ENCODE assay signal across 14 cellular contexts in the genomic region with DNA sequence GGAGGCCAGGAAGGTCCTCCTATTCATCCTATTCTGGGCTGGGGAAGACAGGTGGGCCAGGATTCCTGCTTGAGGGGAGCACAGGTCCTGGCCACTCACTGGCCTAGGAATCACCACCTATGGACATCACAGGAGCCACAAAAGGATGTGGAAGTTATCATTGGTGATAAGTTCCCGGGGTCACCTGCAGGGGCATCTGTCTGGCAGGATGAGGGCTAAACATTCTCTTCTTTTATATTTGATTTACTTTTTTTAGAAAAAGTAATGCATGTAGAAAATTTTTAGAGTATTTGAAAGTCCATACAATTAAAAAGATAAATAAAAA. TPM values are rescaled to one million over a fixed set of nuclear protein-coding genes. Genes with fewer than 3 reads are reported as not detected.
DNase-seq lines count a peak whose midpoint lies in the region; ATAC-seq and TF ChIP-seq lines count a peak whose summit lies in the region.
"Had no signal": no experiment of that assay in that cellular context is flagged by ENCODE, and none has a peak within 500 bp of the region (broad histone marks: within the 10 kb centered on the region; RNA-seq: fewer than 3 reads in every experiment).

No MANE protein-coding gene starts in this region.

- H3K27me3 ChIP-seq in endodermal cell (ENCODE audit: control insufficient read depth, insufficient read depth, low read length, poor library complexity, severe bottlenecking) (no peaks in the 10 kb centered on the region), stomach (no peaks in the 10 kb centered on the region)
- H3K27me3 ChIP-seq: breast epithelium had no signal

- H3K9me3 ChIP-seq in endodermal cell (ENCODE audit: control insufficient read depth, low read length), result no peaks in the 10 kb centered on the region
- H3K9me3 ChIP-seq in stomach, result no peaks in the 10 kb centered on the region
- H3K9me3 ChIP-seq: breast epithelium, psoas muscle had no signal

- no peaks in the 10 kb centered on the region for H3K9me3 Mint-ChIP-seq in endodermal cell
- H3K9me3 Mint-ChIP-seq in activated T-cell treated with anti-CD3 and anti-CD28 coated beads, Interleukin-2, amount 50 U/mL, for 4 hours, result no peaks in the 10 kb centered on the region
- H3K9me3 Mint-ChIP-seq: activated T-helper 17 cell treated with anti-CD3 and anti-CD28 coated beads, Interleukin-2, amount 50 U/mL, for 72 hours had no signal

- no peak overlapping the region for H3K4me3 ChIP-seq in endodermal cell (ENCODE audit: low read length)
- H3K4me3 ChIP-seq in stomach, result no peak overlapping the region
- H3K4me3 ChIP-seq: breast epithelium, psoas muscle had no signal

- H3K4me1 ChIP-seq in endodermal cell (ENCODE audit: control insufficient read depth, insufficient read depth, low read length), result peaks cover 17% of the 10 kb centered on the region
- peaks cover 0 to 13% (median 6%) of the 10 kb centered on the region in 4 donors for H3K4me1 ChIP-seq in stomach
- H3K4me1 ChIP-seq: psoas muscle had no signal

- no peak overlapping the region for H3K27ac Mint-ChIP-seq in endodermal cell
- H3K27ac Mint-ChIP-seq: activated T-helper 17 cell treated with anti-CD3 and anti-CD28 coated beads, Interleukin-2, amount 50 U/mL, for 72 hours had no signal

- H3K36me3 ChIP-seq in endodermal cell (ENCODE audit: control insufficient read depth, insufficient read depth, low read length), result no peaks in the 10 kb centered on the region
- H3K36me3 ChIP-seq in stomach, result no peaks in the 10 kb centered on the region
- H3K36me3 ChIP-seq: breast epithelium had no signal

- H3K4me3 Mint-ChIP-seq in endodermal cell, result no peak overlapping the region
- H3K4me3 Mint-ChIP-seq in activated T-cell treated with anti-CD3 and anti-CD28 coated beads, Interleukin-2, amount 50 U/mL, for 4 hours, result no peak overlapping the region
- H3K4me3 Mint-ChIP-seq: activated T-helper 17 cell treated with anti-CD3 and anti-CD28 coated beads, Interleukin-2, amount 50 U/mL, for 72 hours had no signal

- intact Hi-C loops in stomach (cut with DNase I; ENCODE audit: low total_unique reads), result loop anchor here (10.0 kb wide), 1 partner anchor 61 kb away; no protein-coding TSS in a partner anchor

- ATAC-seq in GM18858 (IDR thresholded peaks at IDR 0.05; ENCODE audit: unreplicated experiment) (peak; percentile 24), GM21529 (IDR thresholded peaks at IDR 0.05; ENCODE audit: unreplicated experiment) (peak; percentile 17), HG03103 (IDR thresholded peaks at IDR 0.05; ENCODE audit: low read depth, unreplicated experiment) (peak; percentile 20)
- ATAC-seq in activated T-cell treated with anti-CD3 and anti-CD28 coated beads, Interleukin-2, amount 50 U/mL, for 4 hours, result no peak
- ATAC-seq: activated T-helper 17 cell treated with anti-CD3 and anti-CD28 coated beads, Interleukin-2, amount 50 U/mL, for 72 hours; psoas muscle had no signal

- TF ChIP-seq POLR2A in stomach (IDR thresholded peaks at IDR 0.05), result no peak

- no peaks in the 10 kb centered on the region for H3K27me3 Mint-ChIP-seq in endodermal cell (ENCODE audit: insufficient read depth)
- no peaks in the 10 kb centered on the region for H3K27me3 Mint-ChIP-seq in activated T-cell treated with anti-CD3 and anti-CD28 coated beads, Interleukin-2, amount 50 U/mL, for 4 hours (ENCODE audit: low read depth)
- H3K27me3 Mint-ChIP-seq: activated T-helper 17 cell treated with anti-CD3 and anti-CD28 coated beads, Interleukin-2, amount 50 U/mL, for 72 hours had no signal

- no peaks in the 10 kb centered on the region for H3K36me3 Mint-ChIP-seq in endodermal cell (ENCODE audit: low read depth)
- H3K36me3 Mint-ChIP-seq in activated T-cell treated with anti-CD3 and anti-CD28 coated beads, Interleukin-2, amount 50 U/mL, for 4 hours (ENCODE audit: insufficient read depth), result no peaks in the 10 kb centered on the region

- H3K9ac ChIP-seq in endodermal cell (ENCODE audit: extremely low read depth, low read length, poor library complexity, severe bottlenecking), result no peak overlapping the region

- no peak for TF ChIP-seq EP300 in stomach (IDR thresholded peaks at IDR 0.05)

- WGBS in endodermal cell (ENCODE audit: insufficient coverage in 1 of 2, insufficient read length in 1 of 2), 2 experiments, result 0% methylated on average over 1 of the region's 1 CpG; no CpG with 5 or more reads in 1 of the 2 experiments
- WGBS in stomach, 5 donors, result 0% methylated on average over 1 of the region's 1 CpG

- peak; percentile 64 for TF ChIP-seq CTCF in endodermal cell (conservative IDR thresholded peaks at IDR 0.05)
- TF ChIP-seq CTCF in stomach (IDR thresholded peaks at IDR 0.05), result no peak

- DNase-seq in endodermal cell (no peak), NK-92 (lab: John Stamatoyannopoulos, UW; ENCODE audit: unreplicated experiment) (no peak), stomach (no peak), putamen (ENCODE audit: low spot score) (no peak)
- no peak for DNase-seq in activated T-cell treated with anti-CD3 and anti-CD28 coated beads, Interleukin-2, amount 50 U/mL, for 4 hours
- DNase-seq: psoas muscle; stimulated activated CD4-positive, alpha-beta T cell treated with anti-CD3 and anti-CD28 coated beads, Interleukin-4, amount 100 ng/mL, for 4 hours; substantia nigra had no signal

- peaks cover 57% of the 10 kb centered on the region for H3K4me1 Mint-ChIP-seq in endodermal cell
- peaks cover 2% of the 10 kb centered on the region for H3K4me1 Mint-ChIP-seq in activated T-cell treated with anti-CD3 and anti-CD28 coated beads, Interleukin-2, amount 50 U/mL, for 4 hours (ENCODE audit: low read depth)
- H3K4me1 Mint-ChIP-seq: activated T-helper 17 cell treated with anti-CD3 and anti-CD28 coated beads, Interleukin-2, amount 50 U/mL, for 72 hours had no signal

- no peak overlapping the region for H3K27ac ChIP-seq in endodermal cell (ENCODE audit: low read depth, low read length)
- no peak overlapping the region for H3K27ac ChIP-seq in stomach
- H3K27ac ChIP-seq: breast epithelium, C4-2B, psoas muscle had no signal

RNA-seq across cellular contexts. Expression of gene KIAA0040, which starts 33.2 kb away (rescaled TPM):
- 10 to 100 TPM in 1 of 2 donors, 1 to 10 TPM in 1; 9.2 to 12.9 TPM for total RNA-seq in endodermal cell
- 4.9 TPM for polyA plus RNA-seq in endodermal cell (2013, experiment 1 of 2)
- polyA plus RNA-seq in endodermal cell (2013, experiment 2 of 2), result 4.3 TPM
- total RNA-seq in stomach, result 10 to 100 TPM in 4 of 5 donors, 1 to 10 TPM in 1; 4.1 to 36.8 (median 16.2) TPM
- 10 to 100 TPM in 2 of 3 donors, 1 to 10 TPM in 1; 6.8 to 17.3 (median 11.0) TPM for polyA plus RNA-seq in stomach
- total RNA-seq in activated T-cell treated with anti-CD3 and anti-CD28 coated beads, Interleukin-2, amount 50 U/mL, for 4 hours, result 10 to 100 TPM; 16.1 to 19.7 (median 17.0) TPM

Comparison
In these comparisons a context has a peak if more than half of its experiments do, and no peak if none do; other contexts are left out.
1. ATAC-seq: peak in GM18858 (single experiment), GM21529 (single experiment) and HG03103 (single experiment); none in activated T-cell treated with anti-CD3 and anti-CD28 coated beads, Interleukin-2, amount 50 U/mL, for 4 hours (0 of 2).